ENCODE assay signal across 11 cellular contexts in genomic region chr10:129949411-129950335, GRCh38. TPM values are rescaled to one million over a fixed set of nuclear protein-coding genes. Genes with fewer than 3 reads are reported as not detected.
A peak's percentile ranks its signal among the peaks of the same experiment; 100 is the strongest.
DNase-seq lines count a peak whose midpoint lies in the region; ATAC-seq and TF ChIP-seq lines count a peak whose summit lies in the region.
"Had no signal": no experiment of that assay in that cellular context is flagged by ENCODE, and none has a peak within 500 bp of the region (broad histone marks: within the 10 kb centered on the region; RNA-seq: fewer than 3 reads in every experiment).

No MANE protein-coding gene starts in this region.

- no peaks in the 10 kb centered on the region for H3K79me2 ChIP-seq in neural progenitor cell (ENCODE audit: low read depth)

- peak overlapping the region; percentile 68 for H2AFZ ChIP-seq in neural progenitor cell (replicated peaks)

- peak overlapping the region; percentile 4 for H3K4me3 Mint-ChIP-seq in neural progenitor cell
- H3K4me3 Mint-ChIP-seq: B cell had no signal

- H3K27me3 Mint-ChIP-seq in neural progenitor cell (ENCODE audit: insufficient read depth, low read depth) = peaks cover 4% of the 10 kb centered on the region

- WGBS in gastroesophageal sphincter (ENCODE audit: low coverage in 1 of 2), 2 donors = 0 to 35% methylated on average over 1 to 15 of the region's 27 CpGs

- H3K4me1 Mint-ChIP-seq in neural progenitor cell = peaks cover 49% of the 10 kb centered on the region
- H3K4me1 Mint-ChIP-seq: B cell had no signal

- TF ChIP-seq EP300 in gastroesophageal sphincter (IDR thresholded peaks at IDR 0.05) = no peak

- peak overlapping the region; percentile 74 for H3K4me2 ChIP-seq in neural progenitor cell

- H3K9me3 ChIP-seq in gastroesophageal sphincter (no peaks in the 10 kb centered on the region), neural progenitor cell (ENCODE audit: low read depth) (no peaks in the 10 kb centered on the region)
- H3K9me3 ChIP-seq: Peyer's patch had no signal

- in situ Hi-C loops in brain microvascular endothelial cell (cut with HindIII; ENCODE audit: low pct_ligation_motif_present, low sequenced_read_pairs) = no loop called here

- ATAC-seq in gastroesophageal sphincter = peak; percentile 34

- no peaks in the 10 kb centered on the region for H3F3A ChIP-seq in neural progenitor cell (ENCODE audit: low read depth)

- no peaks in the 10 kb centered on the region for H3K9me3 Mint-ChIP-seq in neural progenitor cell

- H3K27ac Mint-ChIP-seq in neural progenitor cell = no peak overlapping the region
- H3K27ac Mint-ChIP-seq: B cell had no signal

- H3K4me3 ChIP-seq in gastroesophageal sphincter (no peak overlapping the region), neural progenitor cell (peak overlapping the region; percentile 29), brain microvascular endothelial cell (ENCODE audit: low read depth, low read length) (no peak overlapping the region)
- H3K4me3 ChIP-seq: Peyer's patch had no signal

- no peaks in the 10 kb centered on the region for H3K36me3 Mint-ChIP-seq in neural progenitor cell

- peaks cover 0 to 42% (median 0%) of the 10 kb centered on the region in 3 donors for H3K4me1 ChIP-seq in gastroesophageal sphincter
- H3K4me1 ChIP-seq in neural progenitor cell = peaks cover 28% of the 10 kb centered on the region
- H3K4me1 ChIP-seq: Peyer's patch had no signal

- peak overlapping the region in 3 of 4 donors; percentile 31 to 58 (median 41) for H3K27ac ChIP-seq in gastroesophageal sphincter
- no peak overlapping the region for H3K27ac ChIP-seq in neural progenitor cell
- no peak overlapping the region for H3K27ac ChIP-seq in brain microvascular endothelial cell
- H3K27ac ChIP-seq: Peyer's patch had no signal

- H3K36me3 ChIP-seq in gastroesophageal sphincter (no peaks in the 10 kb centered on the region), neural progenitor cell (no peaks in the 10 kb centered on the region), brain microvascular endothelial cell (replicated peaks) (no peaks in the 10 kb centered on the region)
- H3K36me3 ChIP-seq: Peyer's patch had no signal

- TF ChIP-seq CTCF in gastroesophageal sphincter (IDR thresholded peaks at IDR 0.05) (no peak), neural progenitor cell (IDR thresholded peaks at IDR 0.05) (no peak), brain microvascular endothelial cell (IDR thresholded peaks at IDR 0.05; ENCODE audit: low read depth, low read length, missing control alignments) (no peak)

- H4K20me1 ChIP-seq in neural progenitor cell (ENCODE audit: low read depth) = no peaks in the 10 kb centered on the region

- H3K9ac ChIP-seq in neural progenitor cell = no peak overlapping the region

- H3K27me3 ChIP-seq in gastroesophageal sphincter (peaks cover 86% of the 10 kb centered on the region), neural progenitor cell (peaks cover 42% of the 10 kb centered on the region), brain microvascular endothelial cell (replicated peaks) (no peaks in the 10 kb centered on the region)
- H3K27me3 ChIP-seq: Peyer's patch had no signal

- no peak for TF ChIP-seq POLR2A in gastroesophageal sphincter (IDR thresholded peaks at IDR 0.05)

- DNase-seq in AG20443 (ENCODE audit: low spot score) (peak; percentile 80), NCI-H2171 (lab: John Stamatoyannopoulos, UW) (peak; percentile 48), neural progenitor cell (ENCODE audit: low spot score) (peak; percentile 82), NCI-H1048 (lab: John Stamatoyannopoulos, UW) (no peak), NK-92 (lab: John Stamatoyannopoulos, UW; ENCODE audit: unreplicated experiment) (no peak), brain microvascular endothelial cell (no peak), NCI-H345 (lab: John Stamatoyannopoulos, UW) (no peak)
- DNase-seq: activated CD4-positive, alpha-beta T cell treated with anti-CD3 and anti-CD28 coated beads for 1 hour had no signal

RNA-seq across cellular contexts. Expression of gene EBF3, which starts 14.4 kb away (rescaled TPM):
- total RNA-seq in gastroesophageal sphincter = 1 to 10 TPM; 2.5 to 4.9 (median 4.6) TPM
- total RNA-seq in neural progenitor cell (ENCODE audit: low replicate concordance) = 0.15 and 0.40 TPM in 2 replicates
- total RNA-seq: B cell had no signal

Comparison
In these comparisons a context has a peak if more than half of its experiments do, and no peak if none do; other contexts are left out.
1. DNase-seq: peak in AG20443 (single experiment), NCI-H2171 (single experiment) and neural progenitor cell (single experiment); none in NCI-H1048 (single experiment), NK-92 (single experiment), brain microvascular endothelial cell (single experiment) and NCI-H345 (single experiment).
2. H3K27ac ChIP-seq: peak in gastroesophageal sphincter (3 of 4); none in neural progenitor cell (single experiment) and brain microvascular endothelial cell (single experiment).